In the genomic region with DNA sequence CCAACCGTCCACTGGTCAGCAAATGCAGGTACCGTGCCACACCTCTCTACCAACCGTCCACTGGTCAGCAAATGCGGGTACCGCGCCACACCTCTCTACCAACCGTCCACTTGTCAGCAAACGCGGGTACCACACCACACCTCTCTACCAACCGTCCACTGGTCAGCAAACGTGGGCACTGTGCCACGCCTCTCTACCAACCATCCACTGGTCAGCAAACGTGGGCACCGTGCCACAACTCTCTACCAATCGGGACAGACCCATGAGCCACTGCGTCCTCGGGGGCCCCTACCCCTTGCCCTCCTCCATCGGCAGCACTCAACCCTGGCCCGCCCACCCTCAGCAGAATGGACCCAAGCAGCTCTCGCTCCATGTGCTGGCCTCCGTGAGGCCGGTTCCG, we compare ENCODE assay signal across 24 cellular contexts.
DNase-seq lines count a peak whose midpoint lies in the region; ATAC-seq, FAIRE-seq and TF ChIP-seq lines count a peak whose summit lies in the region.
"Had no signal": no experiment of that assay in that cellular context is flagged by ENCODE, and none has a peak within 500 bp of the region (broad histone marks: within the 10 kb centered on the region; RNA-seq: fewer than 3 reads in every experiment).

No MANE protein-coding gene starts in this region.

- ATAC-seq in right lobe of liver: peak in 1 of 4 donors; percentile 23
- no peak for ATAC-seq in HepG2
- ATAC-seq in GM19351 (IDR thresholded peaks at IDR 0.05; ENCODE audit: unreplicated experiment): no peak
- ATAC-seq in HG03196 (IDR thresholded peaks at IDR 0.05; ENCODE audit: unreplicated experiment): no peak
- ATAC-seq: CD8-positive, alpha-beta T cell had no signal

- H3K4me1 ChIP-seq in right lobe of liver: no peaks in the 10 kb centered on the region
- H3K4me1 ChIP-seq in HepG2 (ENCODE audit: insufficient read depth, low read length): peaks cover 6% of the 10 kb centered on the region; the same call in 1 of the 2 replicates
- no peaks in the 10 kb centered on the region for H3K4me1 ChIP-seq in endodermal cell (ENCODE audit: control insufficient read depth, insufficient read depth, low read length)
- H3K4me1 ChIP-seq: BLaER1, SJSA1 had no signal

- peak in 2 of 3 donors; percentile 44 to 56 for DNase-seq in right lobe of liver
- DNase-seq in HepG2 (ENCODE audit: low spot score): no peak
- peak; percentile 36 for DNase-seq in endodermal cell
- peak; percentile 76 for DNase-seq in osteocyte (ENCODE audit: extremely low spot score, unreplicated experiment)
- no peak for DNase-seq in activated CD4-positive, alpha-beta memory T cell treated with anti-CD3 and anti-CD28 coated beads for 36 hours
- no peak for DNase-seq in retina
- DNase-seq: Calu3; CD8-positive, alpha-beta T cell; GF-D8; KG1; MV-4-11; NCI-H1417; NCI-H187; NCI-H2107; NCI-H2227 treated with DMSO at 0.1 percent for 48 hours; NCI-H524; NCI-H82; OCI-M1 had no signal

- H3K27me3 ChIP-seq in right lobe of liver (no peaks in the 10 kb centered on the region), HepG2 (ENCODE audit: control insufficient read depth in 1 of 2, insufficient read depth in 2 of 2, low read length in 2 of 2) (no peaks in the 10 kb centered on the region; a peak in 1 of 5 replicates), endodermal cell (ENCODE audit: control insufficient read depth, insufficient read depth, low read length, poor library complexity, severe bottlenecking) (no peaks in the 10 kb centered on the region)
- H3K27me3 ChIP-seq: BLaER1, SJSA1 had no signal

- H3K4me3 ChIP-seq in right lobe of liver: no peak overlapping the region
- no peak overlapping the region for H3K4me3 ChIP-seq in HepG2 (replicated peaks in 1 of 3; ENCODE audit: insufficient read depth in 1 of 3, low read depth in 2 of 3, low read length in 3 of 3)
- H3K4me3 ChIP-seq in endodermal cell (ENCODE audit: low read length): no peak overlapping the region
- H3K4me3 ChIP-seq: BLaER1, SJSA1 had no signal

- no peaks in the 10 kb centered on the region for H3K9me3 ChIP-seq in right lobe of liver
- H3K9me3 ChIP-seq in HepG2 (ENCODE audit: low read length): no peaks in the 10 kb centered on the region
- H3K9me3 ChIP-seq in endodermal cell (ENCODE audit: control insufficient read depth, low read length): no peaks in the 10 kb centered on the region
- H3K9me3 ChIP-seq: BLaER1 had no signal

- no peak for FAIRE-seq in HepG2 (lab: Jason Lieb, UNC)
- FAIRE-seq: H1 had no signal

- in situ Hi-C loops in HepG2 (cut with HindIII; ENCODE audit: extremely low pct_ligation_motif_present, low pct_unique_long_range_greater_than_20kb): no loop called here

- no peaks in the 10 kb centered on the region for H4K20me1 ChIP-seq in HepG2 (ENCODE audit: insufficient read depth, low read length)
- H4K20me1 ChIP-seq: BLaER1 had no signal

- H3K36me3 ChIP-seq in right lobe of liver (no peaks in the 10 kb centered on the region), HepG2 (replicated peaks in 1 of 2; ENCODE audit: control insufficient read depth in 1 of 2, insufficient read depth in 2 of 2, low read length in 2 of 2) (no peaks in the 10 kb centered on the region), endodermal cell (ENCODE audit: control insufficient read depth, insufficient read depth, low read length) (no peaks in the 10 kb centered on the region)
- H3K36me3 ChIP-seq: BLaER1, SJSA1 had no signal

- H3K36me3 Mint-ChIP-seq in endodermal cell (ENCODE audit: low read depth) (no peaks in the 10 kb centered on the region), osteocyte (ENCODE audit: unreplicated experiment) (no peaks in the 10 kb centered on the region)
- H3K36me3 Mint-ChIP-seq in activated CD4-positive, alpha-beta memory T cell treated with anti-CD3 and anti-CD28 coated beads for 36 hours: no peaks in the 10 kb centered on the region
- H3K36me3 Mint-ChIP-seq: CD8-positive, alpha-beta T cell had no signal

- H3K4me1 Mint-ChIP-seq in endodermal cell (no peaks in the 10 kb centered on the region), osteocyte (ENCODE audit: unreplicated experiment) (no peaks in the 10 kb centered on the region)
- H3K4me1 Mint-ChIP-seq in activated CD4-positive, alpha-beta memory T cell treated with anti-CD3 and anti-CD28 coated beads for 36 hours (ENCODE audit: low read depth): no peaks in the 10 kb centered on the region

- H3K27ac ChIP-seq in right lobe of liver (no peak overlapping the region), HepG2 (ENCODE audit: extremely low read length, insufficient read depth, low read length) (no peak overlapping the region), endodermal cell (ENCODE audit: low read depth, low read length) (no peak overlapping the region)
- H3K27ac ChIP-seq: BLaER1, RWPE1, SJSA1 had no signal

- TF ChIP-seq EP300 in HepG2 (IDR thresholded peaks at IDR 0.05; ENCODE audit: low read depth in 2 of 2, low read length in 2 of 2): no peak
- no peak for TF ChIP-seq EP300 in HepG2 (CRISPR knock-in tag; IDR thresholded peaks at IDR 0.05; ENCODE audit: borderline replicate concordance)

- no peaks in the 10 kb centered on the region for H3K79me2 ChIP-seq in HepG2 (ENCODE audit: insufficient read depth, low read length)

- TF ChIP-seq POLR2A in right lobe of liver (IDR thresholded peaks at IDR 0.05): no peak
- TF ChIP-seq POLR2A in HepG2 (IDR thresholded peaks at IDR 0.05; ENCODE audit: insufficient read depth in 1 of 2, low read depth in 2 of 2, low read length in 2 of 2): no peak

- H3K9ac ChIP-seq in HepG2 (ENCODE audit: insufficient read depth, low read depth, low read length) (no peak overlapping the region), endodermal cell (ENCODE audit: extremely low read depth, low read length, poor library complexity, severe bottlenecking) (no peak overlapping the region)
- H3K9ac ChIP-seq: BLaER1 had no signal

- H3K27ac Mint-ChIP-seq in endodermal cell: no peak overlapping the region
- H3K27ac Mint-ChIP-seq in osteocyte (ENCODE audit: unreplicated experiment): no peak overlapping the region
- H3K27ac Mint-ChIP-seq in activated CD4-positive, alpha-beta memory T cell treated with anti-CD3 and anti-CD28 coated beads for 36 hours: no peak overlapping the region
- H3K27ac Mint-ChIP-seq: CD8-positive, alpha-beta T cell had no signal

- H2AFZ ChIP-seq in HepG2 (ENCODE audit: low read length): no peak overlapping the region

- 79% methylated on average over 11 of the region's 23 CpGs for WGBS in right lobe of liver (ENCODE audit: insufficient coverage, low coverage, low lambda C conversion rate, missing lambda C conversion rate)
- 63% methylated on average over 19 of the region's 23 CpGs for WGBS in HepG2 (ENCODE audit: low lambda C conversion rate)
- 93 to 96% methylated on average over 5 to 23 of the region's 23 CpGs for WGBS in endodermal cell (ENCODE audit: insufficient coverage in 1 of 2, insufficient read length in 1 of 2), 2 experiments

- H3K9me3 Mint-ChIP-seq in endodermal cell: no peaks in the 10 kb centered on the region
- H3K9me3 Mint-ChIP-seq in osteocyte (ENCODE audit: unreplicated experiment): peaks cover 24% of the 10 kb centered on the region
- no peaks in the 10 kb centered on the region for H3K9me3 Mint-ChIP-seq in activated CD4-positive, alpha-beta memory T cell treated with anti-CD3 and anti-CD28 coated beads for 36 hours
- H3K9me3 Mint-ChIP-seq: CD8-positive, alpha-beta T cell had no signal

- H3K4me2 ChIP-seq in HepG2 (ENCODE audit: low read depth, low read length): no peak overlapping the region
- H3K4me2 ChIP-seq: BLaER1 had no signal

- no peak for TF ChIP-seq RAD21 in HepG2 (CRISPR knock-in tag; IDR thresholded peaks at IDR 0.05)

- TF ChIP-seq CTCF in right lobe of liver (IDR thresholded peaks at IDR 0.05) (no peak), HepG2 (CRISPR knock-in tag; IDR thresholded peaks at IDR 0.05) (no peak), endodermal cell (conservative IDR thresholded peaks at IDR 0.05) (no peak), osteocyte (IDR thresholded peaks at IDR 0.05) (no peak)

- BruUV-seq in HepG2 (replicated peaks; lab: Mats Ljungman, UMichigan): no TSS peak

- POLR2A ChIA-PET in HepG2 (lab: Yijun Ruan, JAX): no interaction called here
- POLR2A ChIA-PET in activated CD4-positive, alpha-beta memory T cell treated with anti-CD3 and anti-CD28 coated beads for 36 hours (lab: Charles Lee): no interaction called here

- CTCF ChIA-PET in HepG2 (lab: Yijun Ruan, JAX; ENCODE audit: low intra/inter-chr PET ratio, low total read pairs): no interaction called here
- CTCF ChIA-PET in activated CD4-positive, alpha-beta memory T cell treated with anti-CD3 and anti-CD28 coated beads for 36 hours (lab: Charles Lee): no interaction called here

- H3K27me3 Mint-ChIP-seq in endodermal cell (ENCODE audit: insufficient read depth) (no peaks in the 10 kb centered on the region), osteocyte (ENCODE audit: unreplicated experiment) (no peaks in the 10 kb centered on the region)
- H3K27me3 Mint-ChIP-seq in activated CD4-positive, alpha-beta memory T cell treated with anti-CD3 and anti-CD28 coated beads for 36 hours: no peaks in the 10 kb centered on the region

- intact Hi-C loops in right lobe of liver (cut with DNase I): no loop called here
- intact Hi-C loops in HepG2 (cut with micrococcal nuclease; ENCODE audit: unreplicated experiment): no loop called here
- intact Hi-C loops in activated CD4-positive, alpha-beta memory T cell treated with anti-CD3 and anti-CD28 coated beads for 36 hours (cut with micrococcal nuclease): no loop called here

- H3K4me3 Mint-ChIP-seq in endodermal cell (no peak overlapping the region), osteocyte (ENCODE audit: unreplicated experiment) (no peak overlapping the region)
- H3K4me3 Mint-ChIP-seq in activated CD4-positive, alpha-beta memory T cell treated with anti-CD3 and anti-CD28 coated beads for 36 hours: no peak overlapping the region
- H3K4me3 Mint-ChIP-seq: CD8-positive, alpha-beta T cell had no signal

TF ChIP-seq in HepG2, 621 proteins besides CTCF, POLR2A, EP300 and RAD21 (continues in another document):
- TF ChIP-seq, protein P1, sequence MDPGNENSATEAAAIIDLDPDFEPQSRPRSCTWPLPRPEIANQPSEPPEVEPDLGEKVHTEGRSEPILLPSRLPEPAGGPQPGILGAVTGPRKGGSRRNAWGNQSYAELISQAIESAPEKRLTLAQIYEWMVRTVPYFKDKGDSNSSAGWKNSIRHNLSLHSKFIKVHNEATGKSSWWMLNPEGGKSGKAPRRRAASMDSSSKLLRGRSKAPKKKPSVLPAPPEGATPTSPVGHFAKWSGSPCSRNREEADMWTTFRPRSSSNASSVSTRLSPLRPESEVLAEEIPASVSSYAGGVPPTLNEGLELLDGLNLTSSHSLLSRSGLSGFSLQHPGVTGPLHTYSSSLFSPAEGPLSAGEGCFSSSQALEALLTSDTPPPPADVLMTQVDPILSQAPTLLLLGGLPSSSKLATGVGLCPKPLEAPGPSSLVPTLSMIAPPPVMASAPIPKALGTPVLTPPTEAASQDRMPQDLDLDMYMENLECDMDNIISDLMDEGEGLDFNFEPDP (CRISPR knock-in tag; conservative IDR thresholded peaks at IDR 0.05): no peak
- no peak for TF ChIP-seq KDM1A (CRISPR knock-in tag; IDR thresholded peaks at IDR 0.05)
- TF ChIP-seq SP1 (IDR thresholded peaks at IDR 0.05): no peak
- TF ChIP-seq SP1 (CRISPR knock-in tag; IDR thresholded peaks at IDR 0.05): no peak
- TF ChIP-seq SIX1 (CRISPR knock-in tag; IDR thresholded peaks at IDR 0.05; ENCODE audit: borderline replicate concordance): no peak
- no peak for TF ChIP-seq ATF7-NPFF (CRISPR knock-in tag; IDR thresholded peaks at IDR 0.05; ENCODE audit: low read depth)

Comparison
In these comparisons a context has a peak if more than half of its experiments do, and no peak if none do; other contexts are left out.
1. DNase-seq: peak in right lobe of liver (2 of 3), endodermal cell (single experiment) and osteocyte (single experiment); none in HepG2 (single experiment), activated CD4-positive, alpha-beta memory T cell treated with anti-CD3 and anti-CD28 coated beads for 36 hours (single experiment) and retina (single experiment).